ENCODE assay signal across 9 cellular contexts in the genomic region with DNA sequence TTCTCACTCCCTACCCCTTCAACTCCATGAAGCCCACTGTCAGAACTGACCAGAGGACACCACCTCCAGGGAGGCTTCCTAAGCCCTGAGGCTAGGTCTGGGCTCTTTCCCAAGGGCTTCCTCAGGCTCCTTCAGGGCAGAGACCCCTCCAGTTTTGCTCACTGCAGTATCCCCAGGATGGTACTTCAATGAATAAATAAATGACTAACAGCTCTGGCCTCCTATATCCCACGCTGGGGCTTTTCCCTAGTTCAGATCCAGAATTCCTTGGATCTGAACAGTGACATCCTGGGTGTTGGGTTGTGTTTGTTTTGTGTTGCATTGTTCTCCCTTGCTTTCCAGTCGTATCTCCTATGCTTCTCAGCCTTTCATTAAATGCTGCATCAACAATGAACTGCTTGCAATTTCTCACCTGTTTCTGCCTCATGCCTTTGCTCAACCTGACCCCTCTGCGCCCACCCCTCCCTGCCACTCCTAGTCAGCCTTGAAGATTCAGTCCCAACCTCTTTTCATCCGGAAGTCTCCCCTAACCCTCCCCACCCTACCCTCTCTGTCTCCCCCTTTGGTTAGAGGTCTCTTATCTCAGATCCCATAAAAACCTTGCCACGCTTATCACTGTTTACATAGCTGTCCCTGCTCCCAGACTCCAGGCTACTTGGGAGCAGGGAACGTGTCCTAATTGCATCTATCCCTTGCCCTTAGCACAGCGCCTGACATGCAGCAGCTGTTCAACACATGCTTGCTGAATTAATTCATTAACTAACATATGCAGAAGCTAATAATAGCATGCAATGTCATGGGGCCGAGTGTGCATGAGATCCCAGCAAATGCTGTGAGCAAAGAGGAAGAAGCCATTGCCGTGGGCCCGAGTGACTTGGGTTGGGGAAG. TPM values are rescaled to one million over a fixed set of nuclear protein-coding genes. Genes with fewer than 3 reads are reported as not detected.
DNase-seq lines count a peak whose midpoint lies in the region; ATAC-seq and TF ChIP-seq lines count a peak whose summit lies in the region.
"Had no signal": no experiment of that assay in that cellular context is flagged by ENCODE, and none has a peak within 500 bp of the region (broad histone marks: within the 10 kb centered on the region; RNA-seq: fewer than 3 reads in every experiment).

No MANE protein-coding gene starts in this region.

- POLR2A ChIA-PET in PC-3 (lab: Charles Lee; ENCODE audit: unreplicated experiment): interaction anchor here (0.8 kb wide), 1 partner anchor 22 kb away, joined by 5 read pairs; no protein-coding TSS in a partner anchor

- peaks cover 3% of the 10 kb centered on the region for H3F3A ChIP-seq in PC-3 (ENCODE audit: low read length, unreplicated experiment)

- no peaks in the 10 kb centered on the region for H3K36me3 ChIP-seq in PC-3 (ENCODE audit: low read depth, low read length)
- no peaks in the 10 kb centered on the region for H3K36me3 ChIP-seq in fibroblast of lung (ENCODE audit: control insufficient read depth, insufficient read depth, low read length)
- H3K36me3 ChIP-seq in osteoblast (ENCODE audit: insufficient read depth, low read length): no peaks in the 10 kb centered on the region

- H2AFZ ChIP-seq in PC-3 (ENCODE audit: low read length) (no peak overlapping the region), fibroblast of lung (ENCODE audit: low read length) (peak overlapping the region; percentile 33), osteoblast (ENCODE audit: low read length) (peak overlapping the region; percentile 9)

- ATAC-seq in PC-3 (peak; percentile 77), GM21526 (IDR thresholded peaks at IDR 0.05; ENCODE audit: low FRiP score, unreplicated experiment) (no peak), GM18909 (IDR thresholded peaks at IDR 0.05; ENCODE audit: poor library complexity, unreplicated experiment) (no peak)

- CTCF ChIA-PET in PC-3 (lab: Charles Lee): interaction anchor here (0.7 kb wide), 1 partner anchor 22 kb away, joined by 3 read pairs; no protein-coding TSS in a partner anchor

- intact Hi-C loops in PC-3 (cut with micrococcal nuclease): loop anchor here (1.0 to 2.0 kb wide), 2 partner anchors 22 to 44 kb away; no protein-coding TSS in a partner anchor

- H3K9me3 ChIP-seq in PC-3 (ENCODE audit: low read length) (no peaks in the 10 kb centered on the region), fibroblast of lung (ENCODE audit: control insufficient read depth, insufficient read depth, low read depth, low read length) (no peaks in the 10 kb centered on the region), osteoblast (ENCODE audit: low read depth, low read length) (no peaks in the 10 kb centered on the region)

- BruUV-seq in PC-3 (replicated peaks; lab: Mats Ljungman, UMichigan): no TSS peak

- peak; percentile 36 for DNase-seq in COLO668 (lab: John Stamatoyannopoulos, UW; ENCODE audit: unreplicated experiment)
- DNase-seq in PC-3: peak; percentile 84
- DNase-seq in fibroblast of lung (ENCODE audit: low read depth in 2 of 2): peak; percentile 87 to 97
- DNase-seq in osteoblast (ENCODE audit: insufficient read length, low spot score, missing footprints): no peak
- DNase-seq in NCI-H1436 treated with DMSO at 0.1 percent for 48 hours (lab: John Stamatoyannopoulos, UW): no peak
- DNase-seq in NCI-H345 treated with DMSO at 0.1 percent for 48 hours (lab: John Stamatoyannopoulos, UW; ENCODE audit: unreplicated experiment): no peak
- DNase-seq: activated naive CD8-positive, alpha-beta T cell treated with anti-CD3 and anti-CD28 coated beads, Interleukin-2, amount 10 ng/mL, durations not matched to agents 7 days and 5 days had no signal

- no peaks in the 10 kb centered on the region for H4K20me1 ChIP-seq in PC-3 (ENCODE audit: low read length)
- H4K20me1 ChIP-seq in fibroblast of lung (ENCODE audit: control insufficient read depth, extremely low read depth, insufficient read depth, low read length): no peaks in the 10 kb centered on the region
- H4K20me1 ChIP-seq in osteoblast (ENCODE audit: insufficient read depth, low read length): no peaks in the 10 kb centered on the region

- H3K27ac ChIP-seq in PC-3 (ENCODE audit: low read length) (peak overlapping the region; percentile 98), fibroblast of lung (ENCODE audit: insufficient read depth, low read length) (peak overlapping the region; percentile 86), osteoblast (ENCODE audit: low read depth, low read length) (peak overlapping the region; percentile 86)

- H3K9me2 ChIP-seq in PC-3 (replicated peaks; ENCODE audit: low read length): no peaks in the 10 kb centered on the region

- H3K4me2 ChIP-seq in PC-3 (ENCODE audit: low read length) (peak overlapping the region; percentile 75), fibroblast of lung (ENCODE audit: extremely low read depth, insufficient read depth, low read length) (peak overlapping the region; percentile 75), osteoblast (ENCODE audit: insufficient read depth, low read length) (peak overlapping the region; percentile 29)

- H3K79me2 ChIP-seq in PC-3 (ENCODE audit: low read length) (no peaks in the 10 kb centered on the region), fibroblast of lung (ENCODE audit: control insufficient read depth, insufficient read depth, low read length) (no peaks in the 10 kb centered on the region), osteoblast (ENCODE audit: insufficient read depth, low read length) (no peaks in the 10 kb centered on the region)

- TF ChIP-seq CTCF in PC-3 (conservative IDR thresholded peaks at IDR 0.05; ENCODE audit: low read depth, low read length) (no peak), fibroblast of lung (conservative IDR thresholded peaks at IDR 0.05 in 1 of 2, IDR thresholded peaks at IDR 0.05 in 1 of 2; ENCODE audit: low read depth in 1 of 2, low read length in 2 of 2) (no peak), osteoblast (IDR thresholded peaks at IDR 0.05; ENCODE audit: extremely low read depth, low read depth, low read length) (no peak)

- peaks cover 48% of the 10 kb centered on the region for H3K4me1 ChIP-seq in PC-3 (ENCODE audit: insufficient read depth, low read length)
- H3K4me1 ChIP-seq in fibroblast of lung (ENCODE audit: control insufficient read depth, extremely low read depth, insufficient read depth, low read length): peaks cover 47% of the 10 kb centered on the region
- H3K4me1 ChIP-seq in osteoblast (ENCODE audit: insufficient read depth, low read length): peaks cover 49% of the 10 kb centered on the region

- H3K4me3 ChIP-seq in PC-3 (ENCODE audit: low read length) (peak overlapping the region; percentile 36; the same call in 1 of the 2 replicates), fibroblast of lung (replicated peaks in 1 of 4; ENCODE audit: control extremely low read depth in 1 of 4, insufficient read depth in 1 of 4, low read depth in 3 of 4, low read length in 4 of 4) (peak overlapping the region in 1 of 4 experiments; percentile 23), osteoblast (ENCODE audit: insufficient read depth, low read length) (no peak overlapping the region)

- H3K9ac ChIP-seq in PC-3 (ENCODE audit: low read length) (peak overlapping the region; percentile 76), fibroblast of lung (ENCODE audit: insufficient read depth, low read length) (peak overlapping the region; percentile 24)

- H3K27me3 ChIP-seq in PC-3 (ENCODE audit: low read length) (no peaks in the 10 kb centered on the region), fibroblast of lung (ENCODE audit: control insufficient read depth, insufficient read depth, low read length) (no peaks in the 10 kb centered on the region), osteoblast (ENCODE audit: insufficient read depth, low read length) (no peaks in the 10 kb centered on the region)

RNA-seq across cellular contexts. Expression of a gene that starts 41.7 kb away (rescaled TPM):
- total RNA-seq in PC-3 (2014; rRNA removed): 0.17 TPM in 1 of 2 replicates, not detected in the other
- total RNA-seq in fibroblast of lung: 94.5 and 125 TPM in 2 replicates
- polyA plus RNA-seq in fibroblast of lung: 25.0 and 67.8 TPM in 2 replicates
- 22.3 and 47.5 TPM in 2 replicates for polyA plus RNA-seq in fibroblast of lung (2012)
- polyA minus RNA-seq in fibroblast of lung (ENCODE audit: low replicate concordance): 26.6 and 47.5 TPM in 2 replicates
- 73.4 and 87.9 TPM in 2 replicates for total RNA-seq in osteoblast

Comparison
In these comparisons a context has a peak if more than half of its experiments do, and no peak if none do; other contexts are left out.
1. DNase-seq: peak in COLO668 (single experiment), PC-3 (single experiment) and fibroblast of lung (2 of 2); none in osteoblast (single experiment), NCI-H1436 treated with DMSO at 0.1 percent for 48 hours (single experiment) and NCI-H345 treated with DMSO at 0.1 percent for 48 hours (single experiment).
2. RNA of a gene that starts 41.7 kb away (total RNA-seq): 94.5 to 125 TPM in fibroblast of lung and 73.4 to 87.9 TPM in osteoblast; 0.17 TPM in PC-3; every median in the first group is over 10 times any median in the second.
3. Peak in every context shown above with its lines, with median percentiles within 50 percentile points of each other: H3K27ac ChIP-seq and H3K4me2 ChIP-seq.